12 cellular contexts compared by ENCODE assay signal in the genomic region with DNA sequence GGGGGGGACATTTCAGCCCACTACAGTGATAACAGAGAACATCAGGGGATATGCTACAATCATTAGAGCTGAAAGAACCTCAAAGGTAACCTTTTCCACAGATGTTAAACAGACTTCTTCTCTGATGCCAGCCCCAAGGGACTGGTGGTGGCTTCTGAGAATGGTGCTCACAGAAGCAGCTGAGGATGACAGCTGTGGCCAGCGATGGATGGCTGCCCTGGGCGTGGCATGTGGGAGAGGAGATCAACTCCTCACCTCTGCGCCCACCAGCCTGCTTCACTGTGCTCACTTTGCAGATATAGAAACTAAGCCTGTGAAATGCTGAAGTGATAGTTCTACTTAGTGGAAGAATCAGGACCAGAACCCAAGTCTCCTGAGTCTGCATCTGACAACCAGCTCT. TPM values are rescaled to one million over a fixed set of nuclear protein-coding genes. Genes with fewer than 3 reads are reported as not detected.
A peak's percentile ranks its signal among the peaks of the same experiment; 100 is the strongest.
DNase-seq lines count a peak whose midpoint lies in the region; ATAC-seq and TF ChIP-seq lines count a peak whose summit lies in the region.
"Had no signal": no experiment of that assay in that cellular context is flagged by ENCODE, and none has a peak within 500 bp of the region (broad histone marks: within the 10 kb centered on the region; RNA-seq: fewer than 3 reads in every experiment).

No MANE protein-coding gene starts in this region.

- peaks cover 66% of the 10 kb centered on the region for H3K36me3 Mint-ChIP-seq in GM23338 (ENCODE audit: low read depth)

- H3K27ac ChIP-seq in GM23338 (ENCODE audit: low read depth), result no peak overlapping the region
- H3K27ac ChIP-seq: ascending aorta, hepatocyte, parathyroid adenoma had no signal

- peaks cover 9% of the 10 kb centered on the region for H3K27me3 Mint-ChIP-seq in GM23338 (ENCODE audit: insufficient read depth, low read depth, poor library complexity)

- peaks cover 3% of the 10 kb centered on the region for H3F3A ChIP-seq in GM23338 (replicated peaks; ENCODE audit: low read depth)

- DNase-seq in germinal center (ENCODE audit: low spot score), result peak; percentile 86
- DNase-seq in NCI-H82 treated with DMSO at 0.1 percent for 48 hours (lab: John Stamatoyannopoulos, UW; ENCODE audit: unreplicated experiment), result no peak
- no peak for DNase-seq in GM23338 (ENCODE audit: low spot score)
- no peak for DNase-seq in NOMO-1 treated with DMSO at 0.1 percent for 48 hours (lab: John Stamatoyannopoulos, UW; ENCODE audit: unreplicated experiment)
- DNase-seq in NCI-H1048 (lab: John Stamatoyannopoulos, UW), result no peak

- H3K4me1 Mint-ChIP-seq in GM23338, result peaks cover 64% of the 10 kb centered on the region

- ATAC-seq in GM18511 (IDR thresholded peaks at IDR 0.05; ENCODE audit: unreplicated experiment) (peak; percentile 94), GM21515 (IDR thresholded peaks at IDR 0.05; ENCODE audit: unreplicated experiment) (peak; percentile 94), HG03354 (IDR thresholded peaks at IDR 0.05; ENCODE audit: poor library complexity, severe bottlenecking, unreplicated experiment) (peak; percentile 91), GM23338 (no peak)

- H3K27ac Mint-ChIP-seq in GM23338, result no peak overlapping the region
- H3K27ac Mint-ChIP-seq: T-helper 1 cell treated with Interleukin-12 subunit alpha and Interleukin-12 subunit beta and Interleukin-4 antibody, amounts not matched to agents 30 μg/mL and 1 μg/mL, for 36 hours had no signal

- no peaks in the 10 kb centered on the region for H3K9me2 ChIP-seq in GM23338 (ENCODE audit: insufficient read depth)

- H3K4me1 ChIP-seq in GM23338 (ENCODE audit: insufficient read depth), result peaks cover 54% of the 10 kb centered on the region

- H3K4me3 ChIP-seq in GM23338, result no peak overlapping the region
- H3K4me3 ChIP-seq: ascending aorta, hepatocyte had no signal

- peaks cover 66% of the 10 kb centered on the region for H4K20me1 ChIP-seq in GM23338 (replicated peaks; ENCODE audit: insufficient read depth)

- no peak for TF ChIP-seq CTCF in GM23338 (conservative IDR thresholded peaks at IDR 0.05; ENCODE audit: low read depth in 2 of 2)

- no peak overlapping the region for H2AFZ ChIP-seq in GM23338
- H2AFZ ChIP-seq: hepatocyte, parathyroid adenoma had no signal

- no peak overlapping the region for H3K4me3 Mint-ChIP-seq in GM23338
- H3K4me3 Mint-ChIP-seq: T-helper 1 cell treated with Interleukin-12 subunit alpha and Interleukin-12 subunit beta and Interleukin-4 antibody, amounts not matched to agents 30 μg/mL and 1 μg/mL, for 36 hours had no signal

- H3K27me3 ChIP-seq in GM23338 (ENCODE audit: insufficient read depth), result no peaks in the 10 kb centered on the region
- H3K27me3 ChIP-seq: ascending aorta, hepatocyte had no signal

- no peak overlapping the region for H3K4me2 ChIP-seq in GM23338
- H3K4me2 ChIP-seq: hepatocyte had no signal

- 0 out of 2 replicates have a peak, but pooled peaks cover 6% of the 10 kb centered on the region for H3K36me3 ChIP-seq in GM23338 (ENCODE audit: insufficient read depth)
- H3K36me3 ChIP-seq: ascending aorta had no signal

- peaks cover 9% of the 10 kb centered on the region for H3K9me3 Mint-ChIP-seq in GM23338

- peaks cover 100% of the 10 kb centered on the region for H3K79me2 ChIP-seq in GM23338 (replicated peaks; ENCODE audit: insufficient read depth)

TF ChIP-seq in GM23338, 12 proteins besides CTCF, POLR2A, EP300 and RAD21 (continues in another document):
- TF ChIP-seq, protein P1, sequence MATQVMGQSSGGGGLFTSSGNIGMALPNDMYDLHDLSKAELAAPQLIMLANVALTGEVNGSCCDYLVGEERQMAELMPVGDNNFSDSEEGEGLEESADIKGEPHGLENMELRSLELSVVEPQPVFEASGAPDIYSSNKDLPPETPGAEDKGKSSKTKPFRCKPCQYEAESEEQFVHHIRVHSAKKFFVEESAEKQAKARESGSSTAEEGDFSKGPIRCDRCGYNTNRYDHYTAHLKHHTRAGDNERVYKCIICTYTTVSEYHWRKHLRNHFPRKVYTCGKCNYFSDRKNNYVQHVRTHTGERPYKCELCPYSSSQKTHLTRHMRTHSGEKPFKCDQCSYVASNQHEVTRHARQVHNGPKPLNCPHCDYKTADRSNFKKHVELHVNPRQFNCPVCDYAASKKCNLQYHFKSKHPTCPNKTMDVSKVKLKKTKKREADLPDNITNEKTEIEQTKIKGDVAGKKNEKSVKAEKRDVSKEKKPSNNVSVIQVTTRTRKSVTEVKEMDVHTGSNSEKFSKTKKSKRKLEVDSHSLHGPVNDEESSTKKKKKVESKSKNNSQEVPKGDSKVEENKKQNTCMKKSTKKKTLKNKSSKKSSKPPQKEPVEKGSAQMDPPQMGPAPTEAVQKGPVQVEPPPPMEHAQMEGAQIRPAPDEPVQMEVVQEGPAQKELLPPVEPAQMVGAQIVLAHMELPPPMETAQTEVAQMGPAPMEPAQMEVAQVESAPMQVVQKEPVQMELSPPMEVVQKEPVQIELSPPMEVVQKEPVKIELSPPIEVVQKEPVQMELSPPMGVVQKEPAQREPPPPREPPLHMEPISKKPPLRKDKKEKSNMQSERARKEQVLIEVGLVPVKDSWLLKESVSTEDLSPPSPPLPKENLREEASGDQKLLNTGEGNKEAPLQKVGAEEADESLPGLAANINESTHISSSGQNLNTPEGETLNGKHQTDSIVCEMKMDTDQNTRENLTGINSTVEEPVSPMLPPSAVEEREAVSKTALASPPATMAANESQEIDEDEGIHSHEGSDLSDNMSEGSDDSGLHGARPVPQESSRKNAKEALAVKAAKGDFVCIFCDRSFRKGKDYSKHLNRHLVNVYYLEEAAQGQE (IDR thresholded peaks at IDR 0.05; ENCODE audit: unreplicated experiment), result no peak
- TF ChIP-seq EZH2phosphoT487 (IDR thresholded peaks at IDR 0.05; ENCODE audit: unreplicated experiment), result no peak
- TF ChIP-seq, protein P2, sequence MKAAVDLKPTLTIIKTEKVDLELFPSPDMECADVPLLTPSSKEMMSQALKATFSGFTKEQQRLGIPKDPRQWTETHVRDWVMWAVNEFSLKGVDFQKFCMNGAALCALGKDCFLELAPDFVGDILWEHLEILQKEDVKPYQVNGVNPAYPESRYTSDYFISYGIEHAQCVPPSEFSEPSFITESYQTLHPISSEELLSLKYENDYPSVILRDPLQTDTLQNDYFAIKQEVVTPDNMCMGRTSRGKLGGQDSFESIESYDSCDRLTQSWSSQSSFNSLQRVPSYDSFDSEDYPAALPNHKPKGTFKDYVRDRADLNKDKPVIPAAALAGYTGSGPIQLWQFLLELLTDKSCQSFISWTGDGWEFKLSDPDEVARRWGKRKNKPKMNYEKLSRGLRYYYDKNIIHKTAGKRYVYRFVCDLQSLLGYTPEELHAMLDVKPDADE (IDR thresholded peaks at IDR 0.05), result no peak
- TF ChIP-seq CREB1 (CRISPR knock-in tag; IDR thresholded peaks at IDR 0.05; ENCODE audit: low read depth), result no peak
- TF ChIP-seq STAT1 (IDR thresholded peaks at IDR 0.05; ENCODE audit: unreplicated experiment), result no peak
- no peak for TF ChIP-seq ZNF114 (CRISPR knock-in tag; IDR thresholded peaks at IDR 0.05)
- TF ChIP-seq NANOG (IDR thresholded peaks at IDR 0.05; ENCODE audit: borderline replicate concordance), result no peak

RNA-seq across cellular contexts. Expression of gene FOXN3, which starts 33.0 kb away (rescaled TPM):
- 149 and 167 TPM in 2 replicates for total RNA-seq in GM23338 (2014; rRNA removed; shearing (Covaris generic))
- 88.3 and 98.9 TPM in 2 replicates for polyA plus RNA-seq in GM23338 (2016; fragmentation: Nextera tagmentation; extraction: Ambion mirVana)
